ENCODE assay signal across 20 cellular contexts in the genomic region with DNA sequence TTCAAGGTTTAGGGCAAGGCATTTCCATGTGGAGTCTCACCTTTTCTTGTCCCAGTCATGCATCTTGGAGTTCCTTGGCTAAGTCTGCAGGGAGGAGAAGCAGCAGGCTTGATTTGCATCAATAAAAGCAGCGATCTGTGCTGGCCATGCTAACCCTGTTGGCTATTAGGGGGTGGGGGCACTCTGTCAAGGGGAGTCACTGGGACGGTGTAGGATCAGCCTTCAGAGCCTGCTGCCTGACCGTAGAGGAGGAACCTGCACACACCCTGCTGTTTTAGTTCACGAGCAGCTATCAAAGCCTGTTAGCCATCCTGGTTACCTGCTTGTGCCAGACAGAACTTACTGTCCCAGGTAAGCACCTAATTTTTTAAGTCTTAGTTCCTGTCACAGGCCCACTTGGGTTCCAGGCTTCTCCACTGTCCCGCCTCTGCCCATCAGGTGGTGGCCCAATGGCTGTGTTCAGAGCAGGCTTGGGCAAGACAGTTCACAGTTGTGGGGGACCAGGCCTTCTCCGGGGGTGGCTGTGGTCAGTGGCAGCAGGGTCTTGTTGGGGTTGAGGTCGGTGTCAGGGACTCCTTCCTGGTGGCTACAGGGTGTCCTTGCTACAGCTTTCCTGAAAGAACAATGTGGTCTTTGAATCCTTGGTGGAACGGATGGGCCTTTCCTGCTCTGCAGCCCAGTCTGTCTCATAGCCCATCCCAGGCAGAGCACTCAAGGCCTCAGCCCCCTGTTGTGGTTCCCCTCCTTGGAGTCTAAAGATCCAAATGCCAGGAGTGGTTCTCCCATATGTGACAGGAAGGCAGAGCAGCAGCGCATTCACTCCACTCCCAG. TPM values are rescaled to one million over a fixed set of nuclear protein-coding genes. Genes with fewer than 3 reads are reported as not detected.
DNase-seq lines count a peak whose midpoint lies in the region; ATAC-seq and TF ChIP-seq lines count a peak whose summit lies in the region.
"Had no signal": no experiment of that assay in that cellular context is flagged by ENCODE, and none has a peak within 500 bp of the region (broad histone marks: within the 10 kb centered on the region; RNA-seq: fewer than 3 reads in every experiment).

No MANE protein-coding gene starts in this region.

- H3K4me1 Mint-ChIP-seq in activated CD8-positive, alpha-beta T cell treated with anti-CD3 and anti-CD28 coated beads for 36 hours (ENCODE audit: low read depth): peaks cover 13% of the 10 kb centered on the region
- H3K4me1 Mint-ChIP-seq in activated CD8-positive, alpha-beta T cell treated with anti-CD3 and anti-CD28 coated beads, Interleukin-2, amount 10 ng/mL, durations not matched to agents 7 days and 5 days (ENCODE audit: low read depth): peaks cover 29% of the 10 kb centered on the region
- H3K4me1 Mint-ChIP-seq in activated T-helper 17 cell treated with anti-CD3 and anti-CD28 coated beads, Interleukin-2, amount 50 U/mL, for 72 hours: no peaks in the 10 kb centered on the region

- ATAC-seq in activated CD8-positive, alpha-beta T cell treated with anti-CD3 and anti-CD28 coated beads for 36 hours: no peak
- ATAC-seq in activated CD8-positive, alpha-beta T cell treated with anti-CD3 and anti-CD28 coated beads, Interleukin-2, amount 10 ng/mL, durations not matched to agents 7 days and 5 days: no peak
- ATAC-seq in activated T-helper 17 cell treated with anti-CD3 and anti-CD28 coated beads, Interleukin-2, amount 50 U/mL, for 72 hours (replicated peaks): no peak
- no peak for ATAC-seq in left lobe of liver
- no peak for ATAC-seq in GM19452 (IDR thresholded peaks at IDR 0.05; ENCODE audit: unreplicated experiment)
- no peak for ATAC-seq in GM21786 (IDR thresholded peaks at IDR 0.05; ENCODE audit: unreplicated experiment)
- ATAC-seq: HCT116, HepG2, T-cell had no signal

- no peak overlapping the region for H3K4me3 ChIP-seq in foreskin fibroblast (ENCODE audit: low read depth in 1 of 2, low read length in 2 of 2)
- H3K4me3 ChIP-seq: ascending aorta, lung had no signal

- no peak for DNase-seq in activated CD8-positive, alpha-beta T cell treated with anti-CD3 and anti-CD28 coated beads for 36 hours
- DNase-seq in activated CD8-positive, alpha-beta T cell treated with anti-CD3 and anti-CD28 coated beads, Interleukin-2, amount 10 ng/mL, durations not matched to agents 7 days and 5 days: no peak
- DNase-seq in left lobe of liver (ENCODE audit: low spot score): peak; percentile 38
- DNase-seq in substantia nigra (lab: John Stamatoyannopoulos, UW): no peak
- no peak for DNase-seq in foreskin fibroblast
- DNase-seq: activated effector memory CD4-positive, alpha-beta T cell treated with Interleukin-2 at 50 U/mL for 16 hours; DMS153; NCI-H1417 treated with DMSO at 0.1 percent for 48 hours; NCI-H2171; NCI-H748 treated with DMSO at 0.1 percent for 48 hours; SIG-M5 had no signal

- no peaks in the 10 kb centered on the region for H3K27me3 Mint-ChIP-seq in activated CD8-positive, alpha-beta T cell treated with anti-CD3 and anti-CD28 coated beads for 36 hours
- no peaks in the 10 kb centered on the region for H3K27me3 Mint-ChIP-seq in activated CD8-positive, alpha-beta T cell treated with anti-CD3 and anti-CD28 coated beads, Interleukin-2, amount 10 ng/mL, durations not matched to agents 7 days and 5 days (ENCODE audit: low read depth)
- H3K27me3 Mint-ChIP-seq in activated T-helper 17 cell treated with anti-CD3 and anti-CD28 coated beads, Interleukin-2, amount 50 U/mL, for 72 hours: no peaks in the 10 kb centered on the region
- H3K27me3 Mint-ChIP-seq: T-cell had no signal

- POLR2A ChIA-PET in activated CD8-positive, alpha-beta T cell treated with anti-CD3 and anti-CD28 coated beads for 36 hours (lab: Charles Lee): interaction anchor here (1.0 kb wide), 1 partner anchor 13 kb away, joined by 3 read pairs; no protein-coding TSS in a partner anchor
- POLR2A ChIA-PET in activated CD8-positive, alpha-beta T cell treated with anti-CD3 and anti-CD28 coated beads, Interleukin-2, amount 10 ng/mL, durations not matched to agents 7 days and 5 days (lab: Charles Lee): no interaction called here

- no peaks in the 10 kb centered on the region for H3K9me3 Mint-ChIP-seq in activated CD8-positive, alpha-beta T cell treated with anti-CD3 and anti-CD28 coated beads for 36 hours
- no peaks in the 10 kb centered on the region for H3K9me3 Mint-ChIP-seq in activated CD8-positive, alpha-beta T cell treated with anti-CD3 and anti-CD28 coated beads, Interleukin-2, amount 10 ng/mL, durations not matched to agents 7 days and 5 days (ENCODE audit: insufficient read depth)
- H3K9me3 Mint-ChIP-seq in activated T-helper 17 cell treated with anti-CD3 and anti-CD28 coated beads, Interleukin-2, amount 50 U/mL, for 72 hours: no peaks in the 10 kb centered on the region
- H3K9me3 Mint-ChIP-seq: CD14-positive monocyte, T-cell had no signal

- intact Hi-C loops in activated CD8-positive, alpha-beta T cell treated with anti-CD3 and anti-CD28 coated beads for 36 hours (cut with micrococcal nuclease): no loop called here

- peaks cover 35% of the 10 kb centered on the region for H3K36me3 Mint-ChIP-seq in activated CD8-positive, alpha-beta T cell treated with anti-CD3 and anti-CD28 coated beads for 36 hours (ENCODE audit: low read depth)
- peaks cover 48% of the 10 kb centered on the region for H3K36me3 Mint-ChIP-seq in activated CD8-positive, alpha-beta T cell treated with anti-CD3 and anti-CD28 coated beads, Interleukin-2, amount 10 ng/mL, durations not matched to agents 7 days and 5 days (ENCODE audit: low read depth)
- H3K36me3 Mint-ChIP-seq in activated T-helper 17 cell treated with anti-CD3 and anti-CD28 coated beads, Interleukin-2, amount 50 U/mL, for 72 hours (ENCODE audit: low read depth): peaks cover 53% of the 10 kb centered on the region

- peak overlapping the region; percentile 0 for H3K27ac ChIP-seq in substantia nigra (ENCODE audit: low read depth, low read length, poor library complexity, severe bottlenecking)
- H3K27ac ChIP-seq: ascending aorta had no signal

- no peak for TF ChIP-seq CTCF in activated CD8-positive, alpha-beta T cell treated with anti-CD3 and anti-CD28 coated beads for 36 hours (IDR thresholded peaks at IDR 0.05)
- no peak for TF ChIP-seq CTCF in foreskin fibroblast (IDR thresholded peaks at IDR 0.05; ENCODE audit: low read depth, low read length)

- H3K27ac Mint-ChIP-seq in activated CD8-positive, alpha-beta T cell treated with anti-CD3 and anti-CD28 coated beads for 36 hours: peak overlapping the region; percentile 48
- H3K27ac Mint-ChIP-seq in activated CD8-positive, alpha-beta T cell treated with anti-CD3 and anti-CD28 coated beads, Interleukin-2, amount 10 ng/mL, durations not matched to agents 7 days and 5 days: no peak overlapping the region
- H3K27ac Mint-ChIP-seq in activated T-helper 17 cell treated with anti-CD3 and anti-CD28 coated beads, Interleukin-2, amount 50 U/mL, for 72 hours: peak overlapping the region; percentile 37

- CTCF ChIA-PET in activated CD8-positive, alpha-beta T cell treated with anti-CD3 and anti-CD28 coated beads for 36 hours (lab: Charles Lee): no interaction called here
- CTCF ChIA-PET in activated CD8-positive, alpha-beta T cell treated with anti-CD3 and anti-CD28 coated beads, Interleukin-2, amount 10 ng/mL, durations not matched to agents 7 days and 5 days (lab: Charles Lee): interaction anchor here (1.0 to 1.8 kb wide), 2 partner anchors 21 to 232 kb away, joined by 3 to 4 read pairs; no protein-coding TSS in a partner anchor

- no peak overlapping the region for H3K4me3 Mint-ChIP-seq in activated CD8-positive, alpha-beta T cell treated with anti-CD3 and anti-CD28 coated beads for 36 hours
- H3K4me3 Mint-ChIP-seq in activated CD8-positive, alpha-beta T cell treated with anti-CD3 and anti-CD28 coated beads, Interleukin-2, amount 10 ng/mL, durations not matched to agents 7 days and 5 days: no peak overlapping the region
- no peak overlapping the region for H3K4me3 Mint-ChIP-seq in activated T-helper 17 cell treated with anti-CD3 and anti-CD28 coated beads, Interleukin-2, amount 50 U/mL, for 72 hours
- H3K4me3 Mint-ChIP-seq: CD14-positive monocyte, T-cell had no signal

RNA-seq across cellular contexts. Expression of a gene that starts 43.7 kb away (rescaled TPM):
- 10 to 100 TPM; 40.4 to 42.5 TPM for total RNA-seq in activated CD8-positive, alpha-beta T cell treated with anti-CD3 and anti-CD28 coated beads for 36 hours
- total RNA-seq in activated CD8-positive, alpha-beta T cell treated with anti-CD3 and anti-CD28 coated beads, Interleukin-2, amount 10 ng/mL, durations not matched to agents 7 days and 5 days: 10 to 100 TPM; 35.8 to 37.5 TPM
- total RNA-seq in activated T-helper 17 cell treated with anti-CD3 and anti-CD28 coated beads, Interleukin-2, amount 50 U/mL, for 72 hours: 10 to 100 TPM; 33.1 to 40.1 TPM
- 19.1 TPM for total RNA-seq in left lobe of liver

RNA-seq across cellular contexts. Expression of a gene that starts 51.0 kb away (rescaled TPM):
- 100 to 1,000 TPM; 221 to 230 TPM for total RNA-seq in activated CD8-positive, alpha-beta T cell treated with anti-CD3 and anti-CD28 coated beads for 36 hours
- 100 to 1,000 TPM; 204 TPM for total RNA-seq in activated CD8-positive, alpha-beta T cell treated with anti-CD3 and anti-CD28 coated beads, Interleukin-2, amount 10 ng/mL, durations not matched to agents 7 days and 5 days
- 100 to 1,000 TPM; 179 to 230 TPM for total RNA-seq in activated T-helper 17 cell treated with anti-CD3 and anti-CD28 coated beads, Interleukin-2, amount 50 U/mL, for 72 hours
- 4.4 TPM for total RNA-seq in left lobe of liver
- total RNA-seq: ascending aorta had no signal

Comparison
In these comparisons a context has a peak if more than half of its experiments do, and no peak if none do; other contexts are left out.
1. RNA of a gene that starts 51.0 kb away (total RNA-seq): 179 to 230 TPM in activated T-helper 17 cell treated with anti-CD3 and anti-CD28 coated beads, Interleukin-2, amount 50 U/mL, for 72 hours, 221 to 230 TPM in activated CD8-positive, alpha-beta T cell treated with anti-CD3 and anti-CD28 coated beads for 36 hours and 204 TPM in activated CD8-positive, alpha-beta T cell treated with anti-CD3 and anti-CD28 coated beads, Interleukin-2, amount 10 ng/mL, durations not matched to agents 7 days and 5 days; 4.4 TPM in left lobe of liver (single experiment); every median in the first group is over 10 times any median in the second.